In genomic region chr1:151313501-151313900, GRCh38 we compare ENCODE assay signal across 12 cellular contexts. TPM values are rescaled to one million over a fixed set of nuclear protein-coding genes. Genes with fewer than 3 reads are reported as not detected.
DNase-seq lines count a peak whose midpoint lies in the region; ATAC-seq, FAIRE-seq and TF ChIP-seq lines count a peak whose summit lies in the region.
"Had no signal": no experiment of that assay in that cellular context is flagged by ENCODE, and none has a peak within 500 bp of the region (broad histone marks: within the 10 kb centered on the region; RNA-seq: fewer than 3 reads in every experiment).

No MANE protein-coding gene starts in this region.

- no peak overlapping the region for H3K4me2 ChIP-seq in Karpas-422 (ENCODE audit: low read depth, low read length, poor library complexity, severe bottlenecking)

- no peaks in the 10 kb centered on the region for H3K9me3 Mint-ChIP-seq in CD4-positive, alpha-beta T cell
- no peaks in the 10 kb centered on the region for H3K9me3 Mint-ChIP-seq in activated T-helper 1 cell treated with anti-CD3 and anti-CD28 coated beads, Interleukin-12 subunit alpha, Interleukin-12 subunit beta, Interleukin-2, Interleukin-4 antibody, amounts not matched to agents 30 ng/mL and 10 ng/mL and 1 ng/mL, durations not matched to agents 14 hours and 24 hours and 36 hours
- H3K9me3 Mint-ChIP-seq: activated naive CD4-positive, alpha-beta T cell treated with anti-CD3 and anti-CD28 coated beads, Interleukin-2, amount 50 U/mL, for 72 hours had no signal

- no peaks in the 10 kb centered on the region for H3K9me3 ChIP-seq in CD4-positive, alpha-beta T cell (ENCODE audit: control insufficient read depth, low read length)
- H3K9me3 ChIP-seq in gastroesophageal sphincter (no peaks in the 10 kb centered on the region), small intestine (ENCODE audit: control insufficient read depth, low read depth) (no peaks in the 10 kb centered on the region), Karpas-422 (ENCODE audit: low read length) (no peaks in the 10 kb centered on the region)
- H3K9me3 ChIP-seq: right lobe of liver had no signal

- H3K9ac ChIP-seq in Karpas-422 (ENCODE audit: low read length) = no peak overlapping the region

- no peaks in the 10 kb centered on the region for H3K27me3 ChIP-seq in CD4-positive, alpha-beta T cell (ENCODE audit: control insufficient read depth, insufficient read depth, low read length)
- H3K27me3 ChIP-seq in gastroesophageal sphincter (no peaks in the 10 kb centered on the region), small intestine (ENCODE audit: control insufficient read depth in 2 of 2, insufficient read depth in 2 of 2, low read length in 2 of 2) (no peaks in the 10 kb centered on the region), Karpas-422 (ENCODE audit: low read length) (no peaks in the 10 kb centered on the region)
- H3K27me3 ChIP-seq: right lobe of liver had no signal

- no peak for TF ChIP-seq POLR2A in gastroesophageal sphincter (IDR thresholded peaks at IDR 0.05)

- TF ChIP-seq EP300 in gastroesophageal sphincter (IDR thresholded peaks at IDR 0.05) = no peak

- H3K9me2 ChIP-seq in Karpas-422 (replicated peaks; ENCODE audit: insufficient read depth, low read length) = no peaks in the 10 kb centered on the region

- ATAC-seq in CD4-positive, alpha-beta T cell (ENCODE audit: poor library complexity) = no peak
- peak; percentile 31 for ATAC-seq in gastroesophageal sphincter
- ATAC-seq: activated naive CD4-positive, alpha-beta T cell treated with anti-CD3 and anti-CD28 coated beads, Interleukin-2, amount 50 U/mL, for 72 hours had no signal

- intact Hi-C loops in CD4-positive, alpha-beta T cell (cut with DNase I, micrococcal nuclease) = no loop called here
- intact Hi-C loops in activated T-helper 1 cell treated with anti-CD3 and anti-CD28 coated beads, Interleukin-12 subunit alpha, Interleukin-12 subunit beta, Interleukin-2, Interleukin-4 antibody, amounts not matched to agents 30 ng/mL and 10 ng/mL and 1 ng/mL, durations not matched to agents 14 hours and 24 hours and 36 hours (cut with micrococcal nuclease) = no loop called here

- H3K4me3 ChIP-seq in gastroesophageal sphincter (no peak overlapping the region), small intestine (ENCODE audit: low read depth in 1 of 2, low read length in 2 of 2) (no peak overlapping the region), Karpas-422 (ENCODE audit: low read length) (no peak overlapping the region)
- H3K4me3 ChIP-seq: right lobe of liver had no signal

- CTCF ChIA-PET in CD4-positive, alpha-beta T cell (lab: Charles Lee) = interaction anchor here (1.3 kb wide), 1 partner anchor 27 kb away, joined by 7 read pairs; no protein-coding TSS in a partner anchor

- peaks cover 46% of the 10 kb centered on the region for H3K4me1 Mint-ChIP-seq in CD4-positive, alpha-beta T cell (ENCODE audit: low read depth)
- H3K4me1 Mint-ChIP-seq in activated T-helper 1 cell treated with anti-CD3 and anti-CD28 coated beads, Interleukin-12 subunit alpha, Interleukin-12 subunit beta, Interleukin-2, Interleukin-4 antibody, amounts not matched to agents 30 ng/mL and 10 ng/mL and 1 ng/mL, durations not matched to agents 14 hours and 24 hours and 36 hours (ENCODE audit: low read depth) = peaks cover 37% of the 10 kb centered on the region

- no peak overlapping the region for H2AFZ ChIP-seq in Karpas-422 (ENCODE audit: low read length)

- no peaks in the 10 kb centered on the region for H3K27me3 Mint-ChIP-seq in CD4-positive, alpha-beta T cell
- no peaks in the 10 kb centered on the region for H3K27me3 Mint-ChIP-seq in activated T-helper 1 cell treated with anti-CD3 and anti-CD28 coated beads, Interleukin-12 subunit alpha, Interleukin-12 subunit beta, Interleukin-2, Interleukin-4 antibody, amounts not matched to agents 30 ng/mL and 10 ng/mL and 1 ng/mL, durations not matched to agents 14 hours and 24 hours and 36 hours (ENCODE audit: insufficient read depth)

- H3K36me3 Mint-ChIP-seq in CD4-positive, alpha-beta T cell (ENCODE audit: low read depth) = peaks cover 83% of the 10 kb centered on the region
- peaks cover 33% of the 10 kb centered on the region for H3K36me3 Mint-ChIP-seq in activated T-helper 1 cell treated with anti-CD3 and anti-CD28 coated beads, Interleukin-12 subunit alpha, Interleukin-12 subunit beta, Interleukin-2, Interleukin-4 antibody, amounts not matched to agents 30 ng/mL and 10 ng/mL and 1 ng/mL, durations not matched to agents 14 hours and 24 hours and 36 hours (ENCODE audit: low read depth)

- no peak for TF ChIP-seq CTCF in CD4-positive, alpha-beta T cell (IDR thresholded peaks at IDR 0.05)
- TF ChIP-seq CTCF in gastroesophageal sphincter (IDR thresholded peaks at IDR 0.05) = no peak

- no peak overlapping the region for H3K4me3 Mint-ChIP-seq in CD4-positive, alpha-beta T cell
- H3K4me3 Mint-ChIP-seq in activated T-helper 1 cell treated with anti-CD3 and anti-CD28 coated beads, Interleukin-12 subunit alpha, Interleukin-12 subunit beta, Interleukin-2, Interleukin-4 antibody, amounts not matched to agents 30 ng/mL and 10 ng/mL and 1 ng/mL, durations not matched to agents 14 hours and 24 hours and 36 hours = no peak overlapping the region

- FAIRE-seq in small intestine (lab: Jason Lieb, UNC) = no peak

- H3K27ac Mint-ChIP-seq in CD4-positive, alpha-beta T cell = peak overlapping the region; percentile 59
- peak overlapping the region; percentile 47 for H3K27ac Mint-ChIP-seq in activated T-helper 1 cell treated with anti-CD3 and anti-CD28 coated beads, Interleukin-12 subunit alpha, Interleukin-12 subunit beta, Interleukin-2, Interleukin-4 antibody, amounts not matched to agents 30 ng/mL and 10 ng/mL and 1 ng/mL, durations not matched to agents 14 hours and 24 hours and 36 hours

- peaks cover 25 to 79% (median 38%) of the 10 kb centered on the region in 3 donors for H3K4me1 ChIP-seq in gastroesophageal sphincter
- peaks cover 4 to 7% of the 10 kb centered on the region in 2 donors for H3K4me1 ChIP-seq in small intestine (ENCODE audit: control insufficient read depth in 2 of 2, insufficient read depth in 1 of 2, low read depth in 1 of 2, low read length in 1 of 2)
- H3K4me1 ChIP-seq in Karpas-422 (ENCODE audit: low read length) = peaks cover 39% of the 10 kb centered on the region

- WGBS in gastroesophageal sphincter (ENCODE audit: low coverage in 1 of 2), 2 donors = 50 to 60% methylated on average over 1 to 2 of the region's 2 CpGs
- WGBS in small intestine, 3 donors = 56 to 63% (median 63%) methylated on average over 2 of the region's 2 CpGs

- POLR2A ChIA-PET in CD4-positive, alpha-beta T cell (lab: Charles Lee) = interaction anchor here (0.6 to 1.4 kb wide), 2 partner anchors 14 to 84 kb away, joined by 3 to 6 read pairs; partner anchors contain the start of gene PI4KB

- DNase-seq in CD4-positive, alpha-beta T cell = no peak
- no peak for DNase-seq in activated T-helper 1 cell treated with anti-CD3 and anti-CD28 coated beads, Interleukin-12 subunit alpha, Interleukin-12 subunit beta, Interleukin-2, Interleukin-4 antibody, amounts not matched to agents 30 ng/mL and 10 ng/mL and 1 ng/mL, durations not matched to agents 14 hours and 24 hours and 36 hours (ENCODE audit: low spot score)
- no peak for DNase-seq in small intestine
- DNase-seq in LoVo (ENCODE audit: low spot score) = no peak
- DNase-seq in NCI-H1436 treated with DMSO at 0.1 percent for 48 hours (lab: John Stamatoyannopoulos, UW) = no peak
- DNase-seq in NCI-H146 treated with DMSO at 0.1 percent for 48 hours (lab: John Stamatoyannopoulos, UW; ENCODE audit: unreplicated experiment) = no peak
- DNase-seq in Karpas-422 = no peak
- DNase-seq: activated CD4-positive, alpha-beta T cell treated with anti-CD3 and anti-CD28 coated beads for 1 hour; NCI-H526 treated with DMSO at 0.1 percent for 48 hours had no signal

- H4K20me1 ChIP-seq in Karpas-422 (ENCODE audit: insufficient read depth, low read depth, low read length) = no peaks in the 10 kb centered on the region

- H3K36me3 ChIP-seq in gastroesophageal sphincter (peaks cover 0 to 96% of the 10 kb centered on the region in 2 donors), small intestine (ENCODE audit: control insufficient read depth in 2 of 2, insufficient read depth in 2 of 2, low read length in 2 of 2) (peaks cover 2 to 3% of the 10 kb centered on the region in 2 donors), Karpas-422 (ENCODE audit: insufficient read depth, low read length) (peaks cover 14% of the 10 kb centered on the region; the same call in 1 of the 2 replicates)

- no peak overlapping the region for H3K27ac ChIP-seq in CD4-positive, alpha-beta T cell (ENCODE audit: low read depth, low read length)
- H3K27ac ChIP-seq in gastroesophageal sphincter (peak overlapping the region in 3 of 4 donors; percentile 79 to 84 (median 82)), small intestine (ENCODE audit: low read depth in 1 of 2, low read length in 1 of 2) (peak overlapping the region; percentile 18 to 34), Karpas-422 (ENCODE audit: low read length) (no peak overlapping the region)
- H3K27ac ChIP-seq: right lobe of liver had no signal

- peaks cover 27% of the 10 kb centered on the region for H3K79me2 ChIP-seq in Karpas-422 (ENCODE audit: low read length)

RNA-seq across cellular contexts. Expression of gene PI4KB, which starts 13.7 kb away (rescaled TPM):
- 10 to 100 TPM; 50.2 to 51.0 TPM for total RNA-seq in CD4-positive, alpha-beta T cell
- 52.4 and 54.7 TPM in 2 replicates for total RNA-seq in activated T-helper 1 cell treated with anti-CD3 and anti-CD28 coated beads, Interleukin-12 subunit alpha, Interleukin-12 subunit beta, Interleukin-2, Interleukin-4 antibody, amounts not matched to agents 30 ng/mL and 10 ng/mL and 1 ng/mL, durations not matched to agents 14 hours and 24 hours and 36 hours
- total RNA-seq in gastroesophageal sphincter = 100 to 1,000 TPM in 2 of 4 donors, 10 to 100 TPM in 2; 95.0 to 104 (median 97.9) TPM
- 10 to 100 TPM; 30.3 to 35.1 (median 32.5) TPM for polyA plus RNA-seq in small intestine
- total RNA-seq in Karpas-422 (2014; rRNA removed; shearing (Covaris generic); ENCODE audit: low replicate concordance) = 29.4 and 42.6 TPM in 2 replicates

RNA-seq across cellular contexts. Expression of gene ZNF687, which starts 31.4 kb away (rescaled TPM):
- 10 to 100 TPM; 38.9 to 40.0 TPM for total RNA-seq in CD4-positive, alpha-beta T cell
- 26.9 and 27.3 TPM in 2 replicates for total RNA-seq in activated T-helper 1 cell treated with anti-CD3 and anti-CD28 coated beads, Interleukin-12 subunit alpha, Interleukin-12 subunit beta, Interleukin-2, Interleukin-4 antibody, amounts not matched to agents 30 ng/mL and 10 ng/mL and 1 ng/mL, durations not matched to agents 14 hours and 24 hours and 36 hours
- 10 to 100 TPM; 18.4 to 27.6 (median 24.4) TPM for total RNA-seq in gastroesophageal sphincter
- 10 to 100 TPM; 12.2 to 13.4 (median 12.3) TPM for polyA plus RNA-seq in small intestine
- 21.3 and 33.5 TPM in 2 replicates for total RNA-seq in Karpas-422 (2014; rRNA removed; shearing (Covaris generic); ENCODE audit: low replicate concordance)

RNA-seq across cellular contexts. Expression of gene RFX5, which starts 33.6 kb away (rescaled TPM):
- 10 to 100 TPM; 62.0 to 65.7 TPM for total RNA-seq in CD4-positive, alpha-beta T cell
- 78.1 and 83.4 TPM in 2 replicates for total RNA-seq in activated T-helper 1 cell treated with anti-CD3 and anti-CD28 coated beads, Interleukin-12 subunit alpha, Interleukin-12 subunit beta, Interleukin-2, Interleukin-4 antibody, amounts not matched to agents 30 ng/mL and 10 ng/mL and 1 ng/mL, durations not matched to agents 14 hours and 24 hours and 36 hours
- total RNA-seq in gastroesophageal sphincter = 10 to 100 TPM; 32.6 to 66.1 (median 44.5) TPM
- polyA plus RNA-seq in small intestine = 10 to 100 TPM; 12.4 to 30.7 (median 21.0) TPM
- total RNA-seq in Karpas-422 (2014; rRNA removed; shearing (Covaris generic); ENCODE audit: low replicate concordance) = 101 and 159 TPM in 2 replicates

RNA-seq across cellular contexts. Expression of gene PSMD4, which starts 59.0 kb away (rescaled TPM):
- 10 to 100 TPM; 57.2 TPM for total RNA-seq in CD4-positive, alpha-beta T cell
- total RNA-seq in activated T-helper 1 cell treated with anti-CD3 and anti-CD28 coated beads, Interleukin-12 subunit alpha, Interleukin-12 subunit beta, Interleukin-2, Interleukin-4 antibody, amounts not matched to agents 30 ng/mL and 10 ng/mL and 1 ng/mL, durations not matched to agents 14 hours and 24 hours and 36 hours = 276 and 285 TPM in 2 replicates
- total RNA-seq in gastroesophageal sphincter = 100 to 1,000 TPM; 163 to 184 (median 171) TPM
- polyA plus RNA-seq in small intestine = 100 to 1,000 TPM; 152 to 182 (median 153) TPM
- 99.7 and 167 TPM in 2 replicates for total RNA-seq in Karpas-422 (2014; rRNA removed; shearing (Covaris generic); ENCODE audit: low replicate concordance)

RNA-seq across cellular contexts. Expression of gene SELENBP1, which starts 59.0 kb away (rescaled TPM):
- total RNA-seq in CD4-positive, alpha-beta T cell = not detected
- total RNA-seq in activated T-helper 1 cell treated with anti-CD3 and anti-CD28 coated beads, Interleukin-12 subunit alpha, Interleukin-12 subunit beta, Interleukin-2, Interleukin-4 antibody, amounts not matched to agents 30 ng/mL and 10 ng/mL and 1 ng/mL, durations not matched to agents 14 hours and 24 hours and 36 hours = not detected in 2 replicates
- 100 to 1,000 TPM in 2 of 4 donors, 10 to 100 TPM in 2; 52.8 to 251 (median 109) TPM for total RNA-seq in gastroesophageal sphincter
- 100 to 1,000 TPM in 2 of 3 donors, 10 to 100 TPM in 1; 83.7 to 302 (median 175) TPM for polyA plus RNA-seq in small intestine
- not detected in 2 replicates for total RNA-seq in Karpas-422 (2014; rRNA removed; shearing (Covaris generic); ENCODE audit: low replicate concordance)
- total RNA-seq: activated naive CD4-positive, alpha-beta T cell treated with anti-CD3 and anti-CD28 coated beads, Interleukin-2, amount 50 U/mL, for 72 hours had no signal

Comparison
In these comparisons a context has a peak if more than half of its experiments do, and no peak if none do; other contexts are left out.
1. H3K27ac ChIP-seq: peak in gastroesophageal sphincter (3 of 4) and small intestine (2 of 2); none in CD4-positive, alpha-beta T cell (single experiment) and Karpas-422 (single experiment).